In genomic region chr5:35129921-35130485, GRCh38 we compare ENCODE assay signal across 8 cellular contexts.
DNase-seq lines count a peak whose midpoint lies in the region; ATAC-seq, FAIRE-seq and TF ChIP-seq lines count a peak whose summit lies in the region.

No MANE protein-coding gene starts in this region.

- H3K27ac ChIP-seq in layer of hippocampus (ENCODE audit: low read depth, low read length) (peak overlapping the region; percentile 35), mesendoderm (ENCODE audit: low read depth, low read length) (no peak overlapping the region), esophagus muscularis mucosa (replicated peaks in 1 of 4) (no peak overlapping the region)

- no peak for ATAC-seq in GM21367 (IDR thresholded peaks at IDR 0.05; ENCODE audit: unreplicated experiment)

- no peak overlapping the region for H3K9ac ChIP-seq in mesendoderm (ENCODE audit: low read length)

- no peak overlapping the region for H2AK5ac ChIP-seq in mesendoderm (ENCODE audit: low read length)

- H2BK15ac ChIP-seq in mesendoderm (replicated peaks; ENCODE audit: low read depth) = no peak overlapping the region

- no peak overlapping the region for H3K18ac ChIP-seq in mesendoderm (ENCODE audit: low read length)

- peak overlapping the region; percentile 73 for H3K27ac Mint-ChIP-seq in activated T-cell treated with anti-CD3 and anti-CD28 coated beads, Interleukin-2, amount 50 U/mL, for 24 hours

- TF ChIP-seq EP300 in esophagus muscularis mucosa (IDR thresholded peaks at IDR 0.05) = no peak

- no CpG with 5 or more reads among the region's 7 CpGs for WGBS in mesendoderm (ENCODE audit: extremely low coverage, insufficient coverage, low lambda C conversion rate)
- WGBS in esophagus muscularis mucosa = 93% methylated on average over 7 of the region's 7 CpGs

- peaks cover 88% of the 10 kb centered on the region for H3K27me3 Mint-ChIP-seq in activated T-cell treated with anti-CD3 and anti-CD28 coated beads, Interleukin-2, amount 50 U/mL, for 24 hours

- peaks cover 22% of the 10 kb centered on the region for H3K4me1 Mint-ChIP-seq in activated T-cell treated with anti-CD3 and anti-CD28 coated beads, Interleukin-2, amount 50 U/mL, for 24 hours (ENCODE audit: low read depth)

- H2BK5ac ChIP-seq in mesendoderm (ENCODE audit: low read length) = no peak overlapping the region

- DNase-seq in activated naive CD4-positive, alpha-beta T cell treated with Interleukin-2 at 50 U/mL for 16 hours = peak; percentile 49
- no peak for DNase-seq in activated naive CD4-positive, alpha-beta T cell (lab: John Stamatoyannopoulos, UW)
- DNase-seq in activated T-cell treated with anti-CD3 and anti-CD28 coated beads, Interleukin-2, amount 50 U/mL, for 24 hours = peak; percentile 49
- DNase-seq in urothelium cell line (ENCODE audit: low spot score) = peak; percentile 88
- DNase-seq in mesendoderm = no peak
- no peak for DNase-seq in esophagus muscularis mucosa (ENCODE audit: extremely low spot score)

- H3K4ac ChIP-seq in mesendoderm (ENCODE audit: low read depth, low read length) = no peak overlapping the region

- H3K4me3 ChIP-seq in mesendoderm (ENCODE audit: low read length) (no peak overlapping the region), esophagus muscularis mucosa (no peak overlapping the region)

- H3K9me3 Mint-ChIP-seq in activated T-cell treated with anti-CD3 and anti-CD28 coated beads, Interleukin-2, amount 50 U/mL, for 24 hours = no peaks in the 10 kb centered on the region

- TF ChIP-seq CTCF in esophagus muscularis mucosa (IDR thresholded peaks at IDR 0.05) = no peak

- no peak overlapping the region for H3K23ac ChIP-seq in mesendoderm (ENCODE audit: low read length)

- no peak overlapping the region for H4K5ac ChIP-seq in mesendoderm (ENCODE audit: low read length)

- H3K9me3 ChIP-seq in esophagus muscularis mucosa = no peaks in the 10 kb centered on the region

- H3K27me3 ChIP-seq in layer of hippocampus (ENCODE audit: control insufficient read depth, insufficient read depth, low read length) = no peaks in the 10 kb centered on the region
- no peaks in the 10 kb centered on the region for H3K27me3 ChIP-seq in mesendoderm (ENCODE audit: insufficient read depth, low read length, poor library complexity)
- H3K27me3 ChIP-seq in esophagus muscularis mucosa = no peaks in the 10 kb centered on the region

- no peak overlapping the region for H4K8ac ChIP-seq in mesendoderm (ENCODE audit: low read depth, low read length)

- no peaks in the 10 kb centered on the region for H3K79me1 ChIP-seq in mesendoderm (ENCODE audit: low read length)

- no peak for TF ChIP-seq POLR2A in esophagus muscularis mucosa (IDR thresholded peaks at IDR 0.05; ENCODE audit: low read depth)

- intact Hi-C loops in esophagus muscularis mucosa (cut with DNase I) = no loop called here

- H3K36me3 Mint-ChIP-seq in activated T-cell treated with anti-CD3 and anti-CD28 coated beads, Interleukin-2, amount 50 U/mL, for 24 hours (ENCODE audit: low read depth) = no peaks in the 10 kb centered on the region

- no peak overlapping the region for H2BK120ac ChIP-seq in mesendoderm (ENCODE audit: low read depth, low read length)

- no peak overlapping the region for H3K4me3 Mint-ChIP-seq in activated T-cell treated with anti-CD3 and anti-CD28 coated beads, Interleukin-2, amount 50 U/mL, for 24 hours

- no peak overlapping the region for H3K4me2 ChIP-seq in mesendoderm (ENCODE audit: low read length)

- no peaks in the 10 kb centered on the region for H3K79me2 ChIP-seq in mesendoderm (ENCODE audit: control insufficient read depth, insufficient read depth, low read length)

- H3K36me3 ChIP-seq in mesendoderm (ENCODE audit: control insufficient read depth, insufficient read depth, low read length) (no peaks in the 10 kb centered on the region), esophagus muscularis mucosa (no peaks in the 10 kb centered on the region)

- H3K56ac ChIP-seq in mesendoderm (ENCODE audit: low read length) = no peak overlapping the region

- H3K4me1 ChIP-seq in mesendoderm (ENCODE audit: control insufficient read depth, low read depth, low read length) (no peaks in the 10 kb centered on the region), esophagus muscularis mucosa (no peaks in the 10 kb centered on the region)

- FAIRE-seq in urothelium cell line (lab: Jason Lieb, UNC) = peak; percentile 94

Comparison
In these comparisons a context has a peak if more than half of its experiments do, and no peak if none do; other contexts are left out.
1. DNase-seq: peak in activated naive CD4-positive, alpha-beta T cell treated with Interleukin-2 at 50 U/mL for 16 hours (single experiment), activated T-cell treated with anti-CD3 and anti-CD28 coated beads, Interleukin-2, amount 50 U/mL, for 24 hours (single experiment) and urothelium cell line (single experiment); none in activated naive CD4-positive, alpha-beta T cell (0 of 4), mesendoderm (single experiment) and esophagus muscularis mucosa (single experiment).